ENCODE assay signal across 21 cellular contexts in the genomic region with DNA sequence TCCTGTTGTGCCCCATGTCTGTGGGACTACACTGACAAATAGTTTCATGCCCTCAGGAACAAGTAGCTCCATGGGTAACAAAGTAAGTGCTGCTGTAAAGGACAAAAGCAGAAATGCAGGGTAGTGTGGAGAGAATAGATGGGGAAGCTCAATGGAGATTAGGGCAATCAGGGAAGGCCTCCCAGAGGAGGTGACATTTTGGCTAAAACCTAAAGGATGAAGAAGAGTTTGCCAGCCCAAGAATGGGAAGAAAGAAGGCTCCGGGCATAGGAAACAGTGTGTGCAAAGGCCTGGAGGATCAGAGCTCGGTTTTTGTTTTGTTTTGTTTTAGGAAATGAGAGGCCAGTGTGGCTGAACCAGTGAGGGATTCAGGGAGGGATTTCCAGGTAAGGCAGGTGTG. TPM values are rescaled to one million over a fixed set of nuclear protein-coding genes. Genes with fewer than 3 reads are reported as not detected.
DNase-seq lines count a peak whose midpoint lies in the region; ATAC-seq lines count a peak whose summit lies in the region.
"Had no signal": no experiment of that assay in that cellular context is flagged by ENCODE, and none has a peak within 500 bp of the region (broad histone marks: within the 10 kb centered on the region; RNA-seq: fewer than 3 reads in every experiment).

No MANE protein-coding gene starts in this region.

- H3K9me3 ChIP-seq in CD8-positive, alpha-beta memory T cell (ENCODE audit: low read length) = no peaks in the 10 kb centered on the region
- H3K9me3 ChIP-seq: esophagus muscularis mucosa, lower lobe of right lung, psoas muscle, upper lobe of right lung had no signal

- ATAC-seq in activated CD8-positive, alpha-beta T cell treated with anti-CD3 and anti-CD28 coated beads, Interleukin-2, amount 10 ng/mL, durations not matched to agents 7 days and 5 days = no peak
- ATAC-seq: lower lobe of right lung, psoas muscle had no signal

- peaks cover 35% of the 10 kb centered on the region for H3K36me3 Mint-ChIP-seq in T-helper 1 cell treated with Interleukin-12 subunit alpha and Interleukin-12 subunit beta and Interleukin-4 antibody, amounts not matched to agents 30 μg/mL and 1 μg/mL, for 36 hours (ENCODE audit: low read depth)
- peaks cover 0 to 54% (median 8%) of the 10 kb centered on the region in 3 donors for H3K36me3 Mint-ChIP-seq in CD8-positive, alpha-beta memory T cell
- H3K36me3 Mint-ChIP-seq in activated CD8-positive, alpha-beta T cell treated with anti-CD3 and anti-CD28 coated beads, Interleukin-2, amount 10 ng/mL, durations not matched to agents 7 days and 5 days (ENCODE audit: low read depth) = peaks cover 49% of the 10 kb centered on the region
- peaks cover 0 to 1% (median 0%) of the 10 kb centered on the region in 3 donors for H3K36me3 Mint-ChIP-seq in immature natural killer cell

- no peaks in the 10 kb centered on the region for H3K27me3 Mint-ChIP-seq in T-helper 1 cell treated with Interleukin-12 subunit alpha and Interleukin-12 subunit beta and Interleukin-4 antibody, amounts not matched to agents 30 μg/mL and 1 μg/mL, for 36 hours (ENCODE audit: low read depth)
- peaks cover 0 to 2% of the 10 kb centered on the region in 2 donors for H3K27me3 Mint-ChIP-seq in CD8-positive, alpha-beta memory T cell
- H3K27me3 Mint-ChIP-seq in activated CD8-positive, alpha-beta T cell treated with anti-CD3 and anti-CD28 coated beads, Interleukin-2, amount 10 ng/mL, durations not matched to agents 7 days and 5 days (ENCODE audit: low read depth) = no peaks in the 10 kb centered on the region
- H3K27me3 Mint-ChIP-seq in immature natural killer cell (ENCODE audit: low read depth in 3 of 3) = peaks cover 2 to 6% (median 3%) of the 10 kb centered on the region in 3 donors

- H3K27me3 ChIP-seq in CD8-positive, alpha-beta memory T cell (ENCODE audit: insufficient read depth, low read length, poor library complexity, severe bottlenecking) = no peaks in the 10 kb centered on the region
- H3K27me3 ChIP-seq: upper lobe of right lung had no signal

- POLR2A ChIA-PET in CD8-positive, alpha-beta memory T cell (lab: Charles Lee) = interaction anchor here (1.3 to 3.1 kb wide), 3 partner anchors 10 to 77 kb away, joined by 4 to 18 read pairs (median 10); partner anchors contain the start of gene PPP1R16B
- POLR2A ChIA-PET in activated CD8-positive, alpha-beta T cell treated with anti-CD3 and anti-CD28 coated beads, Interleukin-2, amount 10 ng/mL, durations not matched to agents 7 days and 5 days (lab: Charles Lee) = interaction anchor here (1.1 to 2.2 kb wide), 4 partner anchors 8 to 76 kb away, joined by 3 to 16 read pairs (median 4); partner anchors contain the start of gene PPP1R16B

- peak overlapping the region; percentile 18 for H3K27ac ChIP-seq in CD8-positive, alpha-beta memory T cell (ENCODE audit: low read depth, low read length)
- H3K27ac ChIP-seq: 22Rv1, C4-2B, esophagus muscularis mucosa, lower lobe of right lung, psoas muscle, upper lobe of right lung had no signal

- no peak overlapping the region for H3K4me3 ChIP-seq in CD8-positive, alpha-beta memory T cell (ENCODE audit: low read length)
- H3K4me3 ChIP-seq: esophagus muscularis mucosa, lower lobe of right lung, psoas muscle, upper lobe of right lung had no signal

- peaks cover 23% of the 10 kb centered on the region for H3K4me1 ChIP-seq in CD8-positive, alpha-beta memory T cell (ENCODE audit: insufficient read depth, low read length)
- H3K4me1 ChIP-seq: psoas muscle had no signal

- peaks cover 55% of the 10 kb centered on the region for H3K4me1 Mint-ChIP-seq in T-helper 1 cell treated with Interleukin-12 subunit alpha and Interleukin-12 subunit beta and Interleukin-4 antibody, amounts not matched to agents 30 μg/mL and 1 μg/mL, for 36 hours (ENCODE audit: low read depth)
- H3K4me1 Mint-ChIP-seq in CD8-positive, alpha-beta memory T cell = peaks cover 67 to 90% (median 77%) of the 10 kb centered on the region in 3 donors
- peaks cover 65% of the 10 kb centered on the region for H3K4me1 Mint-ChIP-seq in activated CD8-positive, alpha-beta T cell treated with anti-CD3 and anti-CD28 coated beads, Interleukin-2, amount 10 ng/mL, durations not matched to agents 7 days and 5 days (ENCODE audit: low read depth)
- peaks cover 73 to 80% of the 10 kb centered on the region in 2 donors for H3K4me1 Mint-ChIP-seq in immature natural killer cell

- peak overlapping the region; percentile 81 for H3K27ac Mint-ChIP-seq in T-helper 1 cell treated with Interleukin-12 subunit alpha and Interleukin-12 subunit beta and Interleukin-4 antibody, amounts not matched to agents 30 μg/mL and 1 μg/mL, for 36 hours
- H3K27ac Mint-ChIP-seq in CD8-positive, alpha-beta memory T cell = peak overlapping the region; percentile 87 to 99 (median 95)
- H3K27ac Mint-ChIP-seq in activated CD8-positive, alpha-beta T cell treated with anti-CD3 and anti-CD28 coated beads, Interleukin-2, amount 10 ng/mL, durations not matched to agents 7 days and 5 days = peak overlapping the region; percentile 80
- peak overlapping the region; percentile 94 to 100 (median 97) for H3K27ac Mint-ChIP-seq in immature natural killer cell
- H3K27ac Mint-ChIP-seq: dendritic cell treated with granulocyte-macrophage colony-stimulating factor and Interleukin-4, amounts not matched to agents 40 ng/mL and 50 ng/mL, for 4 days had no signal

- H3K9me3 Mint-ChIP-seq in T-helper 1 cell treated with Interleukin-12 subunit alpha and Interleukin-12 subunit beta and Interleukin-4 antibody, amounts not matched to agents 30 μg/mL and 1 μg/mL, for 36 hours = no peaks in the 10 kb centered on the region
- no peaks in the 10 kb centered on the region for H3K9me3 Mint-ChIP-seq in CD8-positive, alpha-beta memory T cell
- H3K9me3 Mint-ChIP-seq in activated CD8-positive, alpha-beta T cell treated with anti-CD3 and anti-CD28 coated beads, Interleukin-2, amount 10 ng/mL, durations not matched to agents 7 days and 5 days (ENCODE audit: insufficient read depth) = no peaks in the 10 kb centered on the region
- H3K9me3 Mint-ChIP-seq in immature natural killer cell = no peaks in the 10 kb centered on the region
- H3K9me3 Mint-ChIP-seq: dendritic cell treated with granulocyte-macrophage colony-stimulating factor and Interleukin-4, amounts not matched to agents 40 ng/mL and 50 ng/mL, for 4 days had no signal

- CTCF ChIA-PET in CD8-positive, alpha-beta memory T cell (lab: Charles Lee) = interaction anchor here (0.8 to 6.5 kb wide), 11 partner anchors 10 to 94 kb away, joined by 3 to 51 read pairs (median 5); partner anchors contain the start of gene PPP1R16B
- CTCF ChIA-PET in activated CD8-positive, alpha-beta T cell treated with anti-CD3 and anti-CD28 coated beads, Interleukin-2, amount 10 ng/mL, durations not matched to agents 7 days and 5 days (lab: Charles Lee) = interaction anchor here (0.9 to 3.4 kb wide), 6 partner anchors 10 to 76 kb away, joined by 3 to 23 read pairs (median 6); partner anchors contain the start of gene FAM83D

- H3K36me3 ChIP-seq in CD8-positive, alpha-beta memory T cell (ENCODE audit: insufficient read depth, low read length) = no peaks in the 10 kb centered on the region
- H3K36me3 ChIP-seq: esophagus muscularis mucosa, lower lobe of right lung, upper lobe of right lung had no signal

- no peak for DNase-seq in T-helper 1 cell
- no peak for DNase-seq in CD8-positive, alpha-beta memory T cell
- no peak for DNase-seq in activated CD8-positive, alpha-beta T cell treated with anti-CD3 and anti-CD28 coated beads, Interleukin-2, amount 10 ng/mL, durations not matched to agents 7 days and 5 days
- DNase-seq in immature natural killer cell = no peak
- DNase-seq in NCI-H524 (lab: John Stamatoyannopoulos, UW) = no peak
- no peak for DNase-seq in ecto neural progenitor cell (ENCODE audit: low spot score)
- DNase-seq in HK-2 (ENCODE audit: unreplicated experiment) = no peak
- DNase-seq: activated CD4-positive, CD25-positive, alpha-beta regulatory T cell; KBM-7; lower lobe of right lung; NCI-H748 treated with DMSO at 0.1 percent for 48 hours; psoas muscle; RPMI8226; stimulated activated naive CD4-positive, alpha-beta T cell; SW 1271 had no signal

- H3K4me3 Mint-ChIP-seq in T-helper 1 cell treated with Interleukin-12 subunit alpha and Interleukin-12 subunit beta and Interleukin-4 antibody, amounts not matched to agents 30 μg/mL and 1 μg/mL, for 36 hours = no peak overlapping the region
- H3K4me3 Mint-ChIP-seq in CD8-positive, alpha-beta memory T cell = peak overlapping the region in 6 of 7 donors; percentile 52 to 84 (median 70)
- H3K4me3 Mint-ChIP-seq in activated CD8-positive, alpha-beta T cell treated with anti-CD3 and anti-CD28 coated beads, Interleukin-2, amount 10 ng/mL, durations not matched to agents 7 days and 5 days = peak overlapping the region; percentile 6
- peak overlapping the region; percentile 58 to 82 (median 75) for H3K4me3 Mint-ChIP-seq in immature natural killer cell
- H3K4me3 Mint-ChIP-seq: dendritic cell treated with granulocyte-macrophage colony-stimulating factor and Interleukin-4, amounts not matched to agents 40 ng/mL and 50 ng/mL, for 4 days had no signal

RNA-seq across cellular contexts. Expression of gene FAM83D, which starts 43.6 kb away (rescaled TPM):
- 10 to 100 TPM; 11.9 to 13.2 TPM for total RNA-seq in CD8-positive, alpha-beta memory T cell
- polyA plus RNA-seq in CD8-positive, alpha-beta memory T cell = 2.3 TPM
- 10 to 100 TPM; 24.9 to 25.6 TPM for total RNA-seq in activated CD8-positive, alpha-beta T cell treated with anti-CD3 and anti-CD28 coated beads, Interleukin-2, amount 10 ng/mL, durations not matched to agents 7 days and 5 days
- under 1 TPM in 2 of 3 donors, not detected in 1; 0.25 to 0.58 TPM for polyA plus RNA-seq in immature natural killer cell
